ENCODE assay signal across 20 cellular contexts in genomic region chr9:35105126-35105525, GRCh38. TPM values are rescaled to one million over a fixed set of nuclear protein-coding genes. Genes with fewer than 3 reads are reported as not detected.
DNase-seq lines count a peak whose midpoint lies in the region; ATAC-seq and TF ChIP-seq lines count a peak whose summit lies in the region.
"Had no signal": no experiment of that assay in that cellular context is flagged by ENCODE, and none has a peak within 500 bp of the region (broad histone marks: within the 10 kb centered on the region; RNA-seq: fewer than 3 reads in every experiment).

No MANE protein-coding gene starts in this region.

- H3K4me3 ChIP-seq in CD4-positive, alpha-beta memory T cell (ENCODE audit: low read length in 2 of 2), result no peak overlapping the region
- H3K4me3 ChIP-seq in H7 (ENCODE audit: insufficient read depth, low read depth, low read length), result no peak overlapping the region
- no peak overlapping the region for H3K4me3 ChIP-seq in aorta (ENCODE audit: low read length in 2 of 2)

- H3K36me3 Mint-ChIP-seq in CD4-positive, alpha-beta memory T cell, result peaks cover 20 to 34% of the 10 kb centered on the region in 2 donors
- H3K36me3 Mint-ChIP-seq in chondrocyte (ENCODE audit: low read depth), result peaks cover 26% of the 10 kb centered on the region
- peaks cover 5% of the 10 kb centered on the region for H3K36me3 Mint-ChIP-seq in neural crest cell (ENCODE audit: low read depth)

- peaks cover 26% of the 10 kb centered on the region for H3K4me1 ChIP-seq in CD4-positive, alpha-beta memory T cell (ENCODE audit: insufficient read depth, low read length)
- no peaks in the 10 kb centered on the region for H3K4me1 ChIP-seq in aorta (ENCODE audit: control insufficient read depth in 1 of 2, insufficient read depth in 2 of 2, low read length in 2 of 2)

- TF ChIP-seq CTCF in chondrocyte (IDR thresholded peaks at IDR 0.05), result no peak
- no peak for TF ChIP-seq CTCF in neural crest cell (conservative IDR thresholded peaks at IDR 0.05)

- CTCF ChIA-PET in CD4-positive, alpha-beta memory T cell (lab: Charles Lee; ENCODE audit: partially characterized antibody), result interaction anchor here (0.5 to 1.4 kb wide), 3 partner anchors 9 to 171 kb away, joined by 3 to 4 read pairs (median 3); no protein-coding TSS in a partner anchor

- peaks cover 22% of the 10 kb centered on the region for H3K36me3 ChIP-seq in CD4-positive, alpha-beta memory T cell (ENCODE audit: insufficient read depth, low read length)
- H3K36me3 ChIP-seq in H7 (replicated peaks; ENCODE audit: control insufficient read depth, insufficient read depth, low read length), result peaks cover 19% of the 10 kb centered on the region
- H3K36me3 ChIP-seq in aorta (ENCODE audit: control insufficient read depth in 1 of 2, insufficient read depth in 2 of 2, low read length in 1 of 2), result peaks cover 0 to 9% of the 10 kb centered on the region in 2 donors

- no peaks in the 10 kb centered on the region for H3K27me3 Mint-ChIP-seq in CD4-positive, alpha-beta memory T cell
- H3K27me3 Mint-ChIP-seq in chondrocyte (ENCODE audit: low read depth) (no peaks in the 10 kb centered on the region), neural crest cell (ENCODE audit: low read depth) (no peaks in the 10 kb centered on the region)
- H3K27me3 Mint-ChIP-seq: IgD-negative memory B cell had no signal

- POLR2A ChIA-PET in CD4-positive, alpha-beta memory T cell (lab: Charles Lee; ENCODE audit: partially characterized antibody), result interaction anchor here (3.8 to 4.7 kb wide), 2 partner anchors 9 to 33 kb away, joined by 46 to 51 read pairs; partner anchors contain the start of genes ATOSB and VCP

- 86 to 89% methylated on average over 12 of the region's 12 CpGs for WGBS in aorta, 2 donors

- peaks cover 22 to 43% (median 31%) of the 10 kb centered on the region in 4 donors for H3K4me1 Mint-ChIP-seq in CD4-positive, alpha-beta memory T cell
- H3K4me1 Mint-ChIP-seq in chondrocyte (ENCODE audit: low read depth) (peaks cover 43% of the 10 kb centered on the region), neural crest cell (peaks cover 38% of the 10 kb centered on the region)

- H3K4me3 Mint-ChIP-seq in CD4-positive, alpha-beta memory T cell, result no peak overlapping the region
- no peak overlapping the region for H3K4me3 Mint-ChIP-seq in chondrocyte (ENCODE audit: unreplicated experiment)
- peak overlapping the region; percentile 62 for H3K4me3 Mint-ChIP-seq in neural crest cell
- H3K4me3 Mint-ChIP-seq: IgD-negative memory B cell had no signal

- no peaks in the 10 kb centered on the region for H3K9me3 ChIP-seq in CD4-positive, alpha-beta memory T cell (ENCODE audit: control insufficient read depth in 1 of 2, low read length in 2 of 2)
- no peaks in the 10 kb centered on the region for H3K9me3 ChIP-seq in aorta (ENCODE audit: control insufficient read depth, low read length)

- peaks cover 0 to 3% (median 0%) of the 10 kb centered on the region in 8 donors for H3K9me3 Mint-ChIP-seq in CD4-positive, alpha-beta memory T cell
- H3K9me3 Mint-ChIP-seq in chondrocyte (ENCODE audit: low read depth) (no peaks in the 10 kb centered on the region), neural crest cell (no peaks in the 10 kb centered on the region)
- H3K9me3 Mint-ChIP-seq: IgD-negative memory B cell had no signal

- H3K27ac ChIP-seq in CD4-positive, alpha-beta memory T cell (ENCODE audit: low read depth, low read length), result no peak overlapping the region
- no peak overlapping the region for H3K27ac ChIP-seq in aorta (ENCODE audit: low read depth in 1 of 2, low read length in 2 of 2)
- H3K27ac ChIP-seq: C4-2B had no signal

- DNase-seq in CD4-positive, alpha-beta memory T cell, result no peak
- DNase-seq in H7 (peak; percentile 11), chondrocyte (ENCODE audit: low spot score) (no peak), neural crest cell (ENCODE audit: low read depth, low spot score) (no peak), aorta (no peak), cerebellar cortex (ENCODE audit: low spot score) (no peak), kidney glomerular epithelial cell (lab: John Stamatoyannopoulos, UW) (no peak)
- DNase-seq in stimulated activated CD4-positive, alpha-beta T cell treated with anti-CD3 and anti-CD28 coated beads, Interleukin-1b, Interleukin-23, amount 100 ng/mL, for 48 hours, result no peak
- DNase-seq: DMS 273 treated with DMSO at 0.1 percent for 48 hours, HCEC 1CT, Karpas-422, NCI-H1417 treated with DMSO at 0.1 percent for 48 hours, NCI-H187 treated with DMSO at 0.1 percent for 48 hours, NCI-H226, NCI-H524 treated with DMSO at 0.1 percent for 48 hours, PC-3, RPMI8226, SIG-M5 had no signal

- H3K27ac Mint-ChIP-seq in CD4-positive, alpha-beta memory T cell, result peak overlapping the region in 4 of 7 donors; percentile 19 to 82 (median 49)
- H3K27ac Mint-ChIP-seq in chondrocyte (ENCODE audit: unreplicated experiment) (peak overlapping the region; percentile 14), neural crest cell (ENCODE audit: unreplicated experiment) (peak overlapping the region; percentile 45)

- H3K27me3 ChIP-seq in CD4-positive, alpha-beta memory T cell (ENCODE audit: insufficient read depth, low read length), result no peaks in the 10 kb centered on the region
- H3K27me3 ChIP-seq in H7 (ENCODE audit: control insufficient read depth, insufficient read depth, low read length) (no peaks in the 10 kb centered on the region), aorta (ENCODE audit: control insufficient read depth in 1 of 2, insufficient read depth in 2 of 2, low read length in 1 of 2) (no peaks in the 10 kb centered on the region)

- ATAC-seq in aorta (ENCODE audit: low FRiP score), result no peak
- ATAC-seq: PC-3 had no signal

- intact Hi-C loops in CD4-positive, alpha-beta memory T cell (cut with micrococcal nuclease), result no loop called here
- intact Hi-C loops in aorta (cut with DNase I), result no loop called here

RNA-seq across cellular contexts. Expression of gene STOML2, which starts 2.2 kb away (rescaled TPM):
- total RNA-seq in CD4-positive, alpha-beta memory T cell, result 10 to 100 TPM; 42.9 to 45.3 TPM
- polyA plus RNA-seq in CD4-positive, alpha-beta memory T cell, result 100 to 1,000 TPM in 1 of 2 donors, 10 to 100 TPM in 1; 92.4 to 140 TPM
- 211 and 244 TPM in 2 replicates for total RNA-seq in H7 (2014; rRNA removed; shearing (Covaris generic))
- total RNA-seq in chondrocyte (71.4 to 82.0 TPM (median 71.7 TPM) in 3 replicates), neural crest cell (184 and 186 TPM in 2 replicates), aorta (10 to 100 TPM; 47.2 to 49.2 TPM)
- 10 to 100 TPM; 74.5 to 85.3 TPM for polyA plus RNA-seq in aorta

RNA-seq across cellular contexts. Expression of gene PIGO, which starts 8.7 kb away (rescaled TPM):
- 10 to 100 TPM; 23.4 to 29.7 TPM for total RNA-seq in CD4-positive, alpha-beta memory T cell
- 10 to 100 TPM; 17.9 to 25.2 TPM for polyA plus RNA-seq in CD4-positive, alpha-beta memory T cell
- 29.6 and 29.8 TPM in 2 replicates for total RNA-seq in H7 (2014; rRNA removed; shearing (Covaris generic))
- total RNA-seq in chondrocyte (25.7 to 35.3 TPM (median 26.2 TPM) in 3 replicates), neural crest cell (24.3 and 28.3 TPM in 2 replicates), aorta (10 to 100 TPM; 12.0 to 16.8 TPM)
- 10 to 100 TPM in 1 of 2 donors, 1 to 10 TPM in 1; 8.8 to 22.5 TPM for polyA plus RNA-seq in aorta

RNA-seq across cellular contexts. Expression of gene ATOSB, which starts 10.5 kb away (rescaled TPM):
- 1 to 10 TPM; 8.6 to 9.1 TPM for total RNA-seq in CD4-positive, alpha-beta memory T cell
- 10 to 100 TPM in 1 of 2 donors, 1 to 10 TPM in 1; 3.7 to 10.1 TPM for polyA plus RNA-seq in CD4-positive, alpha-beta memory T cell
- total RNA-seq in H7 (2014; rRNA removed; shearing (Covaris generic)), result 9.4 and 13.9 TPM in 2 replicates
- total RNA-seq in chondrocyte (39.7 to 45.7 TPM (median 43.2 TPM) in 3 replicates), neural crest cell (12.2 and 15.2 TPM in 2 replicates), aorta (10 to 100 TPM; 25.4 to 29.6 TPM)
- polyA plus RNA-seq in aorta, result 10 to 100 TPM; 11.8 to 34.0 TPM

RNA-seq across cellular contexts. Expression of gene FANCG, which starts 25.4 kb away (rescaled TPM):
- 10 to 100 TPM; 24.0 to 27.9 TPM for total RNA-seq in CD4-positive, alpha-beta memory T cell
- polyA plus RNA-seq in CD4-positive, alpha-beta memory T cell, result 10 to 100 TPM in 1 of 2 donors, 1 to 10 TPM in 1; 2.9 to 12.5 TPM
- total RNA-seq in H7 (2014; rRNA removed; shearing (Covaris generic)), result 87.1 and 89.6 TPM in 2 replicates
- total RNA-seq in chondrocyte, result 14.9 to 35.2 TPM (median 16.0 TPM) in 3 replicates
- 115 and 126 TPM in 2 replicates for total RNA-seq in neural crest cell
- total RNA-seq in aorta, result 10 to 100 TPM in 1 of 2 donors, 1 to 10 TPM in 1; 7.8 to 17.8 TPM
- polyA plus RNA-seq in aorta, result 10 to 100 TPM in 1 of 2 donors, 1 to 10 TPM in 1; 3.6 to 17.3 TPM

RNA-seq across cellular contexts. Expression of gene VCP, which starts 32.7 kb away (rescaled TPM):
- 100 to 1,000 TPM; 156 to 157 TPM for total RNA-seq in CD4-positive, alpha-beta memory T cell
- polyA plus RNA-seq in CD4-positive, alpha-beta memory T cell, result 100 to 1,000 TPM; 195 to 206 TPM
- 509 and 709 TPM in 2 replicates for total RNA-seq in H7 (2014; rRNA removed; shearing (Covaris generic))
- total RNA-seq in chondrocyte (247 to 360 TPM (median 254 TPM) in 3 replicates), neural crest cell (368 and 374 TPM in 2 replicates), aorta (100 to 1,000 TPM; 187 to 192 TPM)
- 10 to 100 TPM; 50.5 to 70.9 TPM for polyA plus RNA-seq in aorta
